8 cellular contexts compared by ENCODE assay signal in genomic region chr13:29849071-29849541, GRCh38. TPM values are rescaled to one million over a fixed set of nuclear protein-coding genes. Genes with fewer than 3 reads are reported as not detected.
A peak's percentile ranks its signal among the peaks of the same experiment; 100 is the strongest.
DNase-seq lines count a peak whose midpoint lies in the region; ATAC-seq and TF ChIP-seq lines count a peak whose summit lies in the region.

No MANE protein-coding gene starts in this region.

- TF ChIP-seq CTCF in GM06990 (IDR thresholded peaks at IDR 0.05; ENCODE audit: insufficient read depth, low read length, poor library complexity, severe bottlenecking): no peak
- TF ChIP-seq CTCF in nephron progenitor cell (IDR thresholded peaks at IDR 0.05): no peak

- POLR2A ChIA-PET in activated CD4-positive, alpha-beta T cell treated with anti-CD3 and anti-CD28 coated beads, Interleukin-2, amount 10 ng/mL, durations not matched to agents 7 days and 5 days (lab: Charles Lee): interaction anchor here (0.8 kb wide), 1 partner anchor 88 kb away, joined by 3 read pairs; no protein-coding TSS in a partner anchor

- peak overlapping the region; percentile 83 for H3K4me3 Mint-ChIP-seq in activated CD4-positive, alpha-beta T cell treated with anti-CD3 and anti-CD28 coated beads, Interleukin-2, amount 10 ng/mL, durations not matched to agents 7 days and 5 days
- peak overlapping the region; percentile 97 for H3K4me3 Mint-ChIP-seq in nephron progenitor cell

- H3K36me3 ChIP-seq in GM06990 (ENCODE audit: control insufficient read depth, insufficient read depth, low read length): no peaks in the 10 kb centered on the region

- H3K4me3 ChIP-seq in GM06990 (replicated peaks; ENCODE audit: low read depth, low read length): peak overlapping the region; percentile 88

- H3K4me1 Mint-ChIP-seq in activated CD4-positive, alpha-beta T cell treated with anti-CD3 and anti-CD28 coated beads, Interleukin-2, amount 10 ng/mL, durations not matched to agents 7 days and 5 days: peaks cover 40% of the 10 kb centered on the region
- peaks cover 50% of the 10 kb centered on the region for H3K4me1 Mint-ChIP-seq in nephron progenitor cell

- ATAC-seq in GM18511 (IDR thresholded peaks at IDR 0.05; ENCODE audit: unreplicated experiment) (no peak), sciatic nerve (no peak)

- intact Hi-C loops in sciatic nerve (cut with DNase I): loop anchor here (10.0 kb wide), 1 partner anchor 266 kb away; no protein-coding TSS in a partner anchor

- H3K27me3 ChIP-seq in GM06990 (replicated peaks; ENCODE audit: control insufficient read depth, insufficient read depth, low read length): no peaks in the 10 kb centered on the region

- H3K9me3 Mint-ChIP-seq in activated CD4-positive, alpha-beta T cell treated with anti-CD3 and anti-CD28 coated beads, Interleukin-2, amount 10 ng/mL, durations not matched to agents 7 days and 5 days: no peaks in the 10 kb centered on the region
- no peaks in the 10 kb centered on the region for H3K9me3 Mint-ChIP-seq in nephron progenitor cell

- no peaks in the 10 kb centered on the region for H3K27me3 Mint-ChIP-seq in activated CD4-positive, alpha-beta T cell treated with anti-CD3 and anti-CD28 coated beads, Interleukin-2, amount 10 ng/mL, durations not matched to agents 7 days and 5 days
- H3K27me3 Mint-ChIP-seq in nephron progenitor cell (ENCODE audit: low read depth, poor library complexity): peaks cover 4% of the 10 kb centered on the region

- CTCF ChIA-PET in activated CD4-positive, alpha-beta T cell treated with anti-CD3 and anti-CD28 coated beads, Interleukin-2, amount 10 ng/mL, durations not matched to agents 7 days and 5 days (lab: Charles Lee): interaction anchor here (0.7 to 3.3 kb wide), 4 partner anchors 66 to 283 kb away, joined by 3 to 12 read pairs (median 4); no protein-coding TSS in a partner anchor

- H3K27ac Mint-ChIP-seq in activated CD4-positive, alpha-beta T cell treated with anti-CD3 and anti-CD28 coated beads, Interleukin-2, amount 10 ng/mL, durations not matched to agents 7 days and 5 days: peak overlapping the region; percentile 91
- H3K27ac Mint-ChIP-seq in nephron progenitor cell: peak overlapping the region; percentile 92

- DNase-seq in GM06990 (ENCODE audit: extremely low read depth, insufficient read length) (peak; percentile 23), NAMALWA (ENCODE audit: low spot score) (peak; percentile 76), fibroblast of gingiva (ENCODE audit: low read depth) (peak; percentile 8), nephron progenitor cell (no peak), NK-92 (lab: John Stamatoyannopoulos, UW; ENCODE audit: unreplicated experiment) (no peak), sciatic nerve (ENCODE audit: low spot score) (no peak)
- peak; percentile 33 for DNase-seq in activated CD4-positive, alpha-beta T cell treated with anti-CD3 and anti-CD28 coated beads, Interleukin-2, amount 10 ng/mL, durations not matched to agents 7 days and 5 days

- H3K36me3 Mint-ChIP-seq in activated CD4-positive, alpha-beta T cell treated with anti-CD3 and anti-CD28 coated beads, Interleukin-2, amount 10 ng/mL, durations not matched to agents 7 days and 5 days (ENCODE audit: low read depth): peaks cover 6% of the 10 kb centered on the region
- H3K36me3 Mint-ChIP-seq in nephron progenitor cell (ENCODE audit: low read depth): no peaks in the 10 kb centered on the region

RNA-seq across cellular contexts. Expression of gene UBL3, which starts 1.3 kb away (rescaled TPM):
- 10 to 100 TPM; 14.5 to 16.1 TPM for total RNA-seq in activated CD4-positive, alpha-beta T cell treated with anti-CD3 and anti-CD28 coated beads, Interleukin-2, amount 10 ng/mL, durations not matched to agents 7 days and 5 days
- total RNA-seq in sciatic nerve: 39.6 TPM

Comparison
In these comparisons a context has a peak if more than half of its experiments do, and no peak if none do; other contexts are left out.
1. DNase-seq: peak in GM06990 (single experiment), NAMALWA (single experiment), activated CD4-positive, alpha-beta T cell treated with anti-CD3 and anti-CD28 coated beads, Interleukin-2, amount 10 ng/mL, durations not matched to agents 7 days and 5 days (single experiment) and fibroblast of gingiva (single experiment); none in nephron progenitor cell (single experiment), NK-92 (single experiment) and sciatic nerve (single experiment).